In genomic region chr12:20439634-20440033, GRCh38 we compare ENCODE assay signal across 19 cellular contexts.
"Had no signal": no experiment of that assay in that cellular context is flagged by ENCODE, and none has a peak within 500 bp of the region (broad histone marks: within the 10 kb centered on the region; RNA-seq: fewer than 3 reads in every experiment).

No MANE protein-coding gene starts in this region.

- DNase-seq: activated CD4-positive, alpha-beta T cell treated with anti-CD3 and anti-CD28 coated beads for 4 hours; activated CD8-positive, alpha-beta memory T cell treated with anti-CD3 and anti-CD28 coated beads, Interleukin-2, amount 50 U/mL, for 4 hours; activated CD8-positive, alpha-beta T cell treated with anti-CD3 and anti-CD28 coated beads for 36 hours; activated gamma-delta T cell; activated T-cell treated with anti-CD3 and anti-CD28 coated beads, Interleukin-2, amount 50 U/mL, for 72 hours; amygdala; brain microvascular endothelial cell; cerebellar nuclear complex; erythroblast; immature natural killer cell; left colon; mammary epithelial cell; naive thymus-derived CD8-positive, alpha-beta T cell; stimulated activated CD4-positive, alpha-beta T cell treated with anti-CD3 and anti-CD28 coated beads, Interleukin-4, amount 100 ng/mL, for 24 hours; stimulated activated naive CD4-positive, alpha-beta T cell treated with Interleukin-2 at 50 U/mL for 16 hours; T-helper 2 cell had no signal

- ATAC-seq: activated CD8-positive, alpha-beta T cell treated with anti-CD3 and anti-CD28 coated beads for 36 hours; activated T-cell treated with anti-CD3 and anti-CD28 coated beads, Interleukin-2, amount 50 U/mL, for 72 hours; left colon; naive thymus-derived CD8-positive, alpha-beta T cell; WTC11 had no signal

- H3K4me3 Mint-ChIP-seq: activated CD8-positive, alpha-beta T cell treated with anti-CD3 and anti-CD28 coated beads for 36 hours; activated naive CD8-positive, alpha-beta T cell; activated T-cell treated with anti-CD3 and anti-CD28 coated beads, Interleukin-2, amount 50 U/mL, for 72 hours; immature natural killer cell; naive thymus-derived CD8-positive, alpha-beta T cell; type B pancreatic cell; WTC11 had no signal

- H3K4me1 Mint-ChIP-seq: naive thymus-derived CD8-positive, alpha-beta T cell had no signal

- H3K27me3 ChIP-seq: brain microvascular endothelial cell had no signal

- H3K27ac Mint-ChIP-seq: activated CD8-positive, alpha-beta T cell treated with anti-CD3 and anti-CD28 coated beads for 36 hours; activated naive CD8-positive, alpha-beta T cell; activated T-cell treated with anti-CD3 and anti-CD28 coated beads, Interleukin-2, amount 50 U/mL, for 72 hours; immature natural killer cell; naive thymus-derived CD8-positive, alpha-beta T cell; type B pancreatic cell; WTC11 had no signal

- H3K27me3 Mint-ChIP-seq: activated CD8-positive, alpha-beta T cell treated with anti-CD3 and anti-CD28 coated beads for 36 hours; activated naive CD8-positive, alpha-beta T cell; type B pancreatic cell had no signal

- H3K36me3 ChIP-seq: brain microvascular endothelial cell had no signal

- H3K27ac ChIP-seq: brain microvascular endothelial cell had no signal

- H3K36me3 Mint-ChIP-seq: activated naive CD8-positive, alpha-beta T cell; naive thymus-derived CD8-positive, alpha-beta T cell; type B pancreatic cell; WTC11 had no signal
